Comparison of ENCODE assay signal across 11 cellular contexts in genomic region chr2:26840937-26841610, GRCh38. TPM values are rescaled to one million over a fixed set of nuclear protein-coding genes. Genes with fewer than 3 reads are reported as not detected.
A peak's percentile ranks its signal among the peaks of the same experiment; 100 is the strongest.
DNase-seq lines count a peak whose midpoint lies in the region; ATAC-seq and TF ChIP-seq lines count a peak whose summit lies in the region.
"Had no signal": no experiment of that assay in that cellular context is flagged by ENCODE, and none has a peak within 500 bp of the region (broad histone marks: within the 10 kb centered on the region; RNA-seq: fewer than 3 reads in every experiment).

No MANE protein-coding gene starts in this region.

- DNase-seq in NCI-H1417 (lab: John Stamatoyannopoulos, UW), result peak in 2 of 3 experiments; percentile 7 to 39
- no peak for DNase-seq in NCI-H1417 treated with DMSO at 0.1 percent for 48 hours (lab: John Stamatoyannopoulos, UW)
- peak; percentile 9 for DNase-seq in HFFc6
- peak; percentile 32 for DNase-seq in SK-N-DZ (ENCODE audit: low spot score)
- DNase-seq in left colon, result no peak
- no peak for DNase-seq in T-helper 9 cell
- no peak for DNase-seq in HuH-7.5 (ENCODE audit: low spot score)
- DNase-seq: adrenal gland, thyroid gland had no signal

- no peaks in the 10 kb centered on the region for H3K36me3 Mint-ChIP-seq in HFFc6 (ENCODE audit: low read depth)

- ATAC-seq in left colon (peak; percentile 63), GM19023 (IDR thresholded peaks at IDR 0.05; ENCODE audit: unreplicated experiment) (no peak)

- no peaks in the 10 kb centered on the region for H3K9me3 Mint-ChIP-seq in HFFc6

- H3K4me1 Mint-ChIP-seq in HFFc6 (ENCODE audit: low read depth), result no peaks in the 10 kb centered on the region

- H3K4me3 Mint-ChIP-seq in HFFc6, result no peak overlapping the region

- H3K27me3 Mint-ChIP-seq in HFFc6 (ENCODE audit: insufficient read depth), result peaks cover 49% of the 10 kb centered on the region

- no peak overlapping the region for H3K27ac Mint-ChIP-seq in HFFc6

- intact Hi-C loops in left colon (cut with DNase I, micrococcal nuclease), result loop anchor here (10.0 kb wide), 2 partner anchors 94 to 174 kb away; no protein-coding TSS in a partner anchor

- TF ChIP-seq CTCF in HFFc6 (IDR thresholded peaks at IDR 0.05), result peak; percentile 38

RNA-seq across cellular contexts. Expression of gene DPYSL5, which starts 6.9 kb away (rescaled TPM):
- not detected for total RNA-seq in HFFc6 (2021; fragmentation: NEBNext Ultra II Directional; extraction: Animal tissue kit (Norgen Biotek cat#: 25700))
- 69.5 and 70.8 TPM in 2 replicates for polyA plus RNA-seq in SK-N-DZ (2014; cell fraction: cytosol; rRNA removed)
- 22.0 and 26.5 TPM in 2 replicates for polyA plus RNA-seq in SK-N-DZ (2014; cell fraction: nucleus; rRNA removed)
- under 1 TPM in 1 of 2 donors, not detected in 1; 0.11 TPM for total RNA-seq in left colon
- total RNA-seq: LHCN-M2, thyroid gland had no signal

RNA-seq across cellular contexts. Expression of gene CENPA, which starts 55.2 kb away (rescaled TPM):
- total RNA-seq in HFFc6 (2021; fragmentation: NEBNext Ultra II Directional; extraction: Animal tissue kit (Norgen Biotek cat#: 25700)), result 10 to 100 TPM in 5 of 6 experiments, 1 to 10 TPM in 1; 8.7 to 20.4 (median 17.5) TPM
- 21.6 and 41.6 TPM in 2 replicates for polyA plus RNA-seq in SK-N-DZ (2014; cell fraction: cytosol; rRNA removed)
- polyA plus RNA-seq in SK-N-DZ (2014; cell fraction: nucleus; rRNA removed), result 12.3 and 21.0 TPM in 2 replicates
- 1 to 10 TPM; 1.5 to 6.5 TPM for total RNA-seq in left colon

Comparison
In these comparisons a context has a peak if more than half of its experiments do, and no peak if none do; other contexts are left out.
1. DNase-seq: peak in NCI-H1417 (2 of 3), HFFc6 (single experiment) and SK-N-DZ (single experiment); none in NCI-H1417 treated with DMSO at 0.1 percent for 48 hours (single experiment), left colon (0 of 2), T-helper 9 cell (single experiment) and HuH-7.5 (single experiment).